Comparison of ENCODE assay signal across 31 cellular contexts in genomic region chr19:35620001-35620400, GRCh38. TPM values are rescaled to one million over a fixed set of nuclear protein-coding genes. Genes with fewer than 3 reads are reported as not detected.
"Had no signal": no experiment of that assay in that cellular context is flagged by ENCODE, and none has a peak within 500 bp of the region (broad histone marks: within the 10 kb centered on the region; RNA-seq: fewer than 3 reads in every experiment).

No MANE protein-coding gene starts in this region.

- H3K27me3 ChIP-seq: ascending aorta, cardiac muscle cell, Peyer's patch had no signal

- H3K27me3 Mint-ChIP-seq: activated CD4-positive, alpha-beta T cell treated with anti-CD3 and anti-CD28 coated beads, Interleukin-2, amount 10 ng/mL, durations not matched to agents 24 days and 14 days; activated CD8-positive, alpha-beta T cell treated with anti-CD3 and anti-CD28 coated beads for 36 hours; activated naive CD4-positive, alpha-beta T cell treated with anti-CD3 and anti-CD28 coated beads, Interleukin-2, amount 10 ng/mL, durations not matched to agents 7 days and 5 days; activated naive CD8-positive, alpha-beta T cell; activated T-cell treated with anti-CD3 and anti-CD28 coated beads, Interleukin-2, amount 50 U/mL, for 24 hours; central memory CD8-positive, alpha-beta T cell had no signal

- H3K4me1 Mint-ChIP-seq: activated CD4-positive, alpha-beta T cell treated with anti-CD3 and anti-CD28 coated beads, Interleukin-2, amount 10 ng/mL, durations not matched to agents 24 days and 14 days; activated naive CD4-positive, alpha-beta T cell treated with anti-CD3 and anti-CD28 coated beads, Interleukin-2, amount 10 ng/mL, durations not matched to agents 7 days and 5 days; central memory CD8-positive, alpha-beta T cell had no signal

- H3K27ac ChIP-seq: ascending aorta, cardiac muscle cell, Peyer's patch had no signal

- ATAC-seq: activated CD8-positive, alpha-beta T cell treated with anti-CD3 and anti-CD28 coated beads for 36 hours; PC-3 had no signal

- H3K4me3 ChIP-seq: ascending aorta, cardiac muscle cell, Peyer's patch had no signal

- DNase-seq: activated CD4-positive, alpha-beta T cell treated with anti-CD3 and anti-CD28 coated beads, Interleukin-2, amount 10 ng/mL, durations not matched to agents 24 days and 14 days; activated CD4-positive, alpha-beta T cell treated with anti-CD3 and anti-CD28 coated beads, Interleukin-2, amount 50 U/mL, for 4 hours; activated CD8-positive, alpha-beta T cell treated with anti-CD3 and anti-CD28 coated beads for 36 hours; activated effector memory CD4-positive, alpha-beta T cell treated with Interleukin-2 at 50 U/mL for 16 hours; activated naive CD4-positive, alpha-beta T cell treated with anti-CD3 and anti-CD28 coated beads, Interleukin-2, amount 10 ng/mL, durations not matched to agents 7 days and 5 days; activated T-cell treated with anti-CD3 and anti-CD28 coated beads, Interleukin-2, amount 50 U/mL, for 24 hours; amygdala; NCI-H1105; NCI-H1417 treated with DMSO at 0.1 percent for 48 hours; NCI-H187 treated with DMSO at 0.1 percent for 48 hours; NCI-H2081; NCI-H2171 treated with DMSO at 0.1 percent for 48 hours; NCI-H2227 treated with DMSO at 0.1 percent for 48 hours; NCI-H446; NCI-H524; PC-3; Peyer's patch; RPMI8226; SIG-M5; T1000 had no signal

- H3K27ac Mint-ChIP-seq: activated CD4-positive, alpha-beta T cell treated with anti-CD3 and anti-CD28 coated beads, Interleukin-2, amount 10 ng/mL, durations not matched to agents 24 days and 14 days; activated CD8-positive, alpha-beta T cell treated with anti-CD3 and anti-CD28 coated beads for 36 hours; activated naive CD8-positive, alpha-beta T cell; activated T-cell treated with anti-CD3 and anti-CD28 coated beads, Interleukin-2, amount 50 U/mL, for 24 hours had no signal

- H3K4me3 Mint-ChIP-seq: activated CD4-positive, alpha-beta T cell treated with anti-CD3 and anti-CD28 coated beads, Interleukin-2, amount 10 ng/mL, durations not matched to agents 24 days and 14 days; activated CD8-positive, alpha-beta T cell treated with anti-CD3 and anti-CD28 coated beads for 36 hours; activated naive CD4-positive, alpha-beta T cell treated with anti-CD3 and anti-CD28 coated beads, Interleukin-2, amount 10 ng/mL, durations not matched to agents 7 days and 5 days; activated naive CD8-positive, alpha-beta T cell; activated T-cell treated with anti-CD3 and anti-CD28 coated beads, Interleukin-2, amount 50 U/mL, for 24 hours; central memory CD8-positive, alpha-beta T cell had no signal

- H3K36me3 ChIP-seq: cardiac muscle cell, Peyer's patch had no signal

- H3K9me3 ChIP-seq: ascending aorta, Peyer's patch had no signal

- H3K4me1 ChIP-seq: ascending aorta, Peyer's patch had no signal

- H3K9me3 Mint-ChIP-seq: activated CD4-positive, alpha-beta T cell treated with anti-CD3 and anti-CD28 coated beads, Interleukin-2, amount 10 ng/mL, durations not matched to agents 24 days and 14 days; activated CD8-positive, alpha-beta T cell treated with anti-CD3 and anti-CD28 coated beads for 36 hours; activated naive CD4-positive, alpha-beta T cell treated with anti-CD3 and anti-CD28 coated beads, Interleukin-2, amount 10 ng/mL, durations not matched to agents 7 days and 5 days; activated T-cell treated with anti-CD3 and anti-CD28 coated beads, Interleukin-2, amount 50 U/mL, for 24 hours; central memory CD8-positive, alpha-beta T cell had no signal

RNA-seq across cellular contexts. Expression of gene ETV2, which starts 21.5 kb away (rescaled TPM):
- total RNA-seq: T-helper 1 cell treated with Interleukin-12 subunit alpha and Interleukin-12 subunit beta and Interleukin-4 antibody, amounts not matched to agents 30 ng/mL and 1 ng/mL, for 36 hours had no signal

RNA-seq across cellular contexts. Expression of gene PMIS2, which starts 34.0 kb away (rescaled TPM):
- total RNA-seq: activated CD4-positive, alpha-beta T cell treated with anti-CD3 and anti-CD28 coated beads, Interleukin-2, amount 10 ng/mL, durations not matched to agents 24 days and 14 days; activated CD8-positive, alpha-beta memory T cell treated with anti-CD3 and anti-CD28 coated beads for 36 hours; activated CD8-positive, alpha-beta T cell treated with anti-CD3 and anti-CD28 coated beads for 36 hours; ascending aorta; cardiac muscle cell; chondrocyte; M059J; PC-3; Peyer's patch; SK-MEL-5; T-helper 1 cell treated with Interleukin-12 subunit alpha and Interleukin-12 subunit beta and Interleukin-4 antibody, amounts not matched to agents 30 ng/mL and 1 ng/mL, for 36 hours; T-helper 2 cell treated with Interferon-gamma antibody and Interleukin-4, amounts not matched to agents 100 ng/mL and 5 ng/mL, for 36 hours had no signal
- polyA plus RNA-seq: adipose tissue, cardiac muscle cell had no signal
